8 cellular contexts compared by ENCODE assay signal in genomic region chr12:48681738-48682532, GRCh38. TPM values are rescaled to one million over a fixed set of nuclear protein-coding genes. Genes with fewer than 3 reads are reported as not detected.
DNase-seq lines count a peak whose midpoint lies in the region; ATAC-seq and TF ChIP-seq lines count a peak whose summit lies in the region.

Gene KANSL2 (minus strand): TSS chr12:48682238. CDS start chr12:48681632, 606 bp downstream.

- H3K4me1 ChIP-seq in Karpas-422 (ENCODE audit: low read length) (peaks cover 34% of the 10 kb centered on the region), esophagus muscularis mucosa (peaks cover 34 to 55% (median 50%) of the 10 kb centered on the region in 4 donors)

- H3K27ac ChIP-seq in Karpas-422 (ENCODE audit: low read length) (peak within 1 kb of the TSS; percentile 56; the same call in 1 of the 2 replicates), esophagus muscularis mucosa (replicated peaks in 1 of 4) (peak within 1 kb of the TSS; percentile 89 to 96 (median 92))

- ATAC-seq in GM21825 (IDR thresholded peaks at IDR 0.05; ENCODE audit: unreplicated experiment): peak; percentile 99

- H3K9me3 ChIP-seq in Karpas-422 (ENCODE audit: low read length): no peaks in the 10 kb centered on the region
- no peaks in the 10 kb centered on the region for H3K9me3 ChIP-seq in esophagus muscularis mucosa

- H3K36me3 ChIP-seq in Karpas-422 (ENCODE audit: insufficient read depth, low read length): peaks cover 33% of the 10 kb centered on the region
- peaks cover 0 to 26% (median 14%) of the 10 kb centered on the region in 4 donors for H3K36me3 ChIP-seq in esophagus muscularis mucosa

- TF ChIP-seq EP300 in esophagus muscularis mucosa (IDR thresholded peaks at IDR 0.05): no peak

- peak in 2 of 3 experiments; percentile 6 to 17 for TF ChIP-seq CTCF in esophagus muscularis mucosa (IDR thresholded peaks at IDR 0.05)

- peak; percentile 96 for TF ChIP-seq POLR2A in esophagus muscularis mucosa (IDR thresholded peaks at IDR 0.05; ENCODE audit: low read depth)

- H3K79me2 ChIP-seq in Karpas-422 (ENCODE audit: low read length): peaks cover 51% of the 10 kb centered on the region

- H3K27me3 ChIP-seq in Karpas-422 (ENCODE audit: low read length) (no peaks in the 10 kb centered on the region), esophagus muscularis mucosa (no peaks in the 10 kb centered on the region)

- intact Hi-C loops in esophagus muscularis mucosa (cut with DNase I): no loop called here

- peaks cover 21% of the 10 kb centered on the region; the same call in 1 of the 2 replicates for H4K20me1 ChIP-seq in Karpas-422 (ENCODE audit: insufficient read depth, low read depth, low read length)

- H3K4me2 ChIP-seq in Karpas-422 (ENCODE audit: low read depth, low read length, poor library complexity, severe bottlenecking): peak within 1 kb of the TSS; percentile 87

- 0% methylated on average over 26 of the region's 63 CpGs for WGBS in esophagus muscularis mucosa

- H3K4me3 ChIP-seq in Karpas-422 (ENCODE audit: low read length) (peak within 1 kb of the TSS; percentile 96), esophagus muscularis mucosa (peak within 1 kb of the TSS; percentile 83 to 97 (median 90))

- peak within 1 kb of the TSS; percentile 68; the same call in 1 of the 2 replicates for H2AFZ ChIP-seq in Karpas-422 (ENCODE audit: low read length)

- DNase-seq in DMS79 treated with DMSO at 0.1 percent for 48 hours (lab: John Stamatoyannopoulos, UW) (peak; percentile 98), Karpas-422 (peak; percentile 99), RKO (ENCODE audit: low spot score) (peak; percentile 99), activated T-helper 1 cell treated with Interleukin-2 at 50 U/mL for 16 hours (ENCODE audit: low read depth) (peak; percentile 94), esophagus muscularis mucosa (ENCODE audit: extremely low spot score) (peak; percentile 99), myocyte (ENCODE audit: low read depth) (peak; percentile 100)
- peak; percentile 93 to 99 for DNase-seq in stimulated activated CD8-positive, alpha-beta memory T cell treated with anti-CD3 and anti-CD28 coated beads, Interleukin-7, amount 100 ng/mL, for 48 hours (ENCODE audit: extremely low read depth in 1 of 2, low read depth in 1 of 2)

- no peaks in the 10 kb centered on the region for H3K9me2 ChIP-seq in Karpas-422 (replicated peaks; ENCODE audit: insufficient read depth, low read length)

- peak within 1 kb of the TSS; percentile 85 for H3K9ac ChIP-seq in Karpas-422 (ENCODE audit: low read length)

RNA-seq across cellular contexts. Expression of gene KANSL2, which starts in this region (rescaled TPM):
- total RNA-seq in Karpas-422 (2014; rRNA removed; shearing (Covaris generic); ENCODE audit: low replicate concordance): 33.9 and 56.9 TPM in 2 replicates
- total RNA-seq in esophagus muscularis mucosa (10 to 100 TPM; 41.3 to 58.8 (median 43.4) TPM), myocyte (25.4 and 54.8 TPM in 2 replicates)
- polyA plus RNA-seq in myocyte (2012): 21.8 TPM

Comparison
In these comparisons a context has a peak if more than half of its experiments do, and no peak if none do; other contexts are left out.
1. Peak in every context shown above with its lines: DNase-seq, ATAC-seq, H3K4me3 ChIP-seq and H3K27ac ChIP-seq.